Comparison of ENCODE assay signal across 14 cellular contexts in the genomic region with DNA sequence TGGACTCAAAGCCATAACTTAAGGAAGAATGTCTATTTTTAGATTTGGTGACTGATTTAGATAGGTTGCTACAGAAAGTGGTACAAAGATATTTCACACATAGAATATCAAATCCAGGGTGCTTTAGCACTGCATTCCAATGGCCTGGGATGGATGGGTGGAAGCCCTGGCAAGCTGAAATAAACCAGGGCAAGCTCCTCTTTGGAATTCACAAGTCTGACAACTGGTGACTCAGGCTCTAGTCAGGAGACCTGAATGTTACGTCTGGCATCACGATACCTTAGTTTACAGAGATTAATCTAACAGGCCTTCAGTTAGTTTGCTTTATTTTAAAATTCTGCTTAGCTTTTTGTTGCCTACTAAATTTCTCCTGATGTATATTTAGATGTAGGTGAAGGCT.
DNase-seq lines count a peak whose midpoint lies in the region; ATAC-seq and FAIRE-seq lines count a peak whose summit lies in the region.
"Had no signal": no experiment of that assay in that cellular context is flagged by ENCODE, and none has a peak within 500 bp of the region (broad histone marks: within the 10 kb centered on the region; RNA-seq: fewer than 3 reads in every experiment).

No MANE protein-coding gene starts in this region.

- no peaks in the 10 kb centered on the region for H3K4me1 Mint-ChIP-seq in activated naive CD8-positive, alpha-beta T cell treated with anti-CD3 and anti-CD28 coated beads, Interleukin-2, amount 50 U/mL, for 24 hours
- H3K4me1 Mint-ChIP-seq in activated T-helper 2 cell treated with anti-CD3 and anti-CD28 coated beads, Interferon-gamma antibody, Interleukin-2, Interleukin-4, amounts not matched to agents 10 μg/mL and 5 μg/mL and 100 μg/mL, durations not matched to agents 14 hours and 24 hours and 36 hours (ENCODE audit: low read depth): no peaks in the 10 kb centered on the region

- no peak for FAIRE-seq in HTR-8/SVneo (lab: Jason Lieb, UNC)
- FAIRE-seq: islet of Langerhans, pancreas, TTC549 had no signal

- DNase-seq in Daoy (ENCODE audit: low read depth) (peak; percentile 12), NCI-H226 (peak; percentile 81), non-pigmented ciliary epithelial cell (ENCODE audit: low read depth) (peak; percentile 14), HTR-8/SVneo (ENCODE audit: insufficient read length, low spot score) (no peak), putamen (ENCODE audit: low spot score) (no peak)
- DNase-seq in activated naive CD8-positive, alpha-beta T cell treated with anti-CD3 and anti-CD28 coated beads, Interleukin-2, amount 50 U/mL, for 24 hours: no peak
- DNase-seq in activated T-helper 2 cell treated with anti-CD3 and anti-CD28 coated beads, Interferon-gamma antibody, Interleukin-2, Interleukin-4, amounts not matched to agents 10 μg/mL and 5 μg/mL and 100 μg/mL, durations not matched to agents 14 hours and 24 hours and 36 hours (ENCODE audit: low spot score): no peak
- DNase-seq: activated T-cell treated with anti-CD3 and anti-CD28 coated beads, Interleukin-2, amount 50 U/mL, for 72 hours; NCI-H1048 had no signal

- H3K36me3 Mint-ChIP-seq in activated naive CD8-positive, alpha-beta T cell treated with anti-CD3 and anti-CD28 coated beads, Interleukin-2, amount 50 U/mL, for 24 hours (ENCODE audit: low read depth): no peaks in the 10 kb centered on the region
- no peaks in the 10 kb centered on the region for H3K36me3 Mint-ChIP-seq in activated T-helper 2 cell treated with anti-CD3 and anti-CD28 coated beads, Interferon-gamma antibody, Interleukin-2, Interleukin-4, amounts not matched to agents 10 μg/mL and 5 μg/mL and 100 μg/mL, durations not matched to agents 14 hours and 24 hours and 36 hours (ENCODE audit: low read depth)

- H3K9me3 Mint-ChIP-seq in activated naive CD8-positive, alpha-beta T cell treated with anti-CD3 and anti-CD28 coated beads, Interleukin-2, amount 50 U/mL, for 24 hours: no peaks in the 10 kb centered on the region
- H3K9me3 Mint-ChIP-seq in activated T-helper 2 cell treated with anti-CD3 and anti-CD28 coated beads, Interferon-gamma antibody, Interleukin-2, Interleukin-4, amounts not matched to agents 10 μg/mL and 5 μg/mL and 100 μg/mL, durations not matched to agents 14 hours and 24 hours and 36 hours: no peaks in the 10 kb centered on the region
- H3K9me3 Mint-ChIP-seq: activated T-cell treated with anti-CD3 and anti-CD28 coated beads, Interleukin-2, amount 50 U/mL, for 72 hours had no signal

- ATAC-seq in esophagus mucosa: peak; percentile 64
- ATAC-seq in activated naive CD8-positive, alpha-beta T cell treated with anti-CD3 and anti-CD28 coated beads, Interleukin-2, amount 50 U/mL, for 24 hours: no peak
- ATAC-seq: activated T-cell treated with anti-CD3 and anti-CD28 coated beads, Interleukin-2, amount 50 U/mL, for 72 hours; gastroesophageal sphincter; pancreas had no signal

- no peak overlapping the region for H3K27ac Mint-ChIP-seq in activated naive CD8-positive, alpha-beta T cell treated with anti-CD3 and anti-CD28 coated beads, Interleukin-2, amount 50 U/mL, for 24 hours
- no peak overlapping the region for H3K27ac Mint-ChIP-seq in activated T-helper 2 cell treated with anti-CD3 and anti-CD28 coated beads, Interferon-gamma antibody, Interleukin-2, Interleukin-4, amounts not matched to agents 10 μg/mL and 5 μg/mL and 100 μg/mL, durations not matched to agents 14 hours and 24 hours and 36 hours
- H3K27ac Mint-ChIP-seq: activated T-cell treated with anti-CD3 and anti-CD28 coated beads, Interleukin-2, amount 50 U/mL, for 72 hours had no signal

- H3K27me3 Mint-ChIP-seq in activated naive CD8-positive, alpha-beta T cell treated with anti-CD3 and anti-CD28 coated beads, Interleukin-2, amount 50 U/mL, for 24 hours: peaks cover 15% of the 10 kb centered on the region
- peaks cover 10% of the 10 kb centered on the region for H3K27me3 Mint-ChIP-seq in activated T-helper 2 cell treated with anti-CD3 and anti-CD28 coated beads, Interferon-gamma antibody, Interleukin-2, Interleukin-4, amounts not matched to agents 10 μg/mL and 5 μg/mL and 100 μg/mL, durations not matched to agents 14 hours and 24 hours and 36 hours (ENCODE audit: low read depth)

- H3K4me3 Mint-ChIP-seq in activated naive CD8-positive, alpha-beta T cell treated with anti-CD3 and anti-CD28 coated beads, Interleukin-2, amount 50 U/mL, for 24 hours: no peak overlapping the region
- no peak overlapping the region for H3K4me3 Mint-ChIP-seq in activated T-helper 2 cell treated with anti-CD3 and anti-CD28 coated beads, Interferon-gamma antibody, Interleukin-2, Interleukin-4, amounts not matched to agents 10 μg/mL and 5 μg/mL and 100 μg/mL, durations not matched to agents 14 hours and 24 hours and 36 hours (ENCODE audit: low read depth)
- H3K4me3 Mint-ChIP-seq: activated T-cell treated with anti-CD3 and anti-CD28 coated beads, Interleukin-2, amount 50 U/mL, for 72 hours had no signal

- intact Hi-C loops in activated T-helper 2 cell treated with anti-CD3 and anti-CD28 coated beads, Interferon-gamma antibody, Interleukin-2, Interleukin-4, amounts not matched to agents 10 μg/mL and 5 μg/mL and 100 μg/mL, durations not matched to agents 14 hours and 24 hours and 36 hours (cut with micrococcal nuclease): no loop called here

Comparison
In these comparisons a context has a peak if more than half of its experiments do, and no peak if none do; other contexts are left out.
1. DNase-seq: peak in Daoy (single experiment), NCI-H226 (single experiment) and non-pigmented ciliary epithelial cell (single experiment); none in HTR-8/SVneo (single experiment), activated naive CD8-positive, alpha-beta T cell treated with anti-CD3 and anti-CD28 coated beads, Interleukin-2, amount 50 U/mL, for 24 hours (single experiment), activated T-helper 2 cell treated with anti-CD3 and anti-CD28 coated beads, Interferon-gamma antibody, Interleukin-2, Interleukin-4, amounts not matched to agents 10 μg/mL and 5 μg/mL and 100 μg/mL, durations not matched to agents 14 hours and 24 hours and 36 hours (single experiment) and putamen (single experiment).